ENCODE assay signal across 14 cellular contexts in the genomic region with DNA sequence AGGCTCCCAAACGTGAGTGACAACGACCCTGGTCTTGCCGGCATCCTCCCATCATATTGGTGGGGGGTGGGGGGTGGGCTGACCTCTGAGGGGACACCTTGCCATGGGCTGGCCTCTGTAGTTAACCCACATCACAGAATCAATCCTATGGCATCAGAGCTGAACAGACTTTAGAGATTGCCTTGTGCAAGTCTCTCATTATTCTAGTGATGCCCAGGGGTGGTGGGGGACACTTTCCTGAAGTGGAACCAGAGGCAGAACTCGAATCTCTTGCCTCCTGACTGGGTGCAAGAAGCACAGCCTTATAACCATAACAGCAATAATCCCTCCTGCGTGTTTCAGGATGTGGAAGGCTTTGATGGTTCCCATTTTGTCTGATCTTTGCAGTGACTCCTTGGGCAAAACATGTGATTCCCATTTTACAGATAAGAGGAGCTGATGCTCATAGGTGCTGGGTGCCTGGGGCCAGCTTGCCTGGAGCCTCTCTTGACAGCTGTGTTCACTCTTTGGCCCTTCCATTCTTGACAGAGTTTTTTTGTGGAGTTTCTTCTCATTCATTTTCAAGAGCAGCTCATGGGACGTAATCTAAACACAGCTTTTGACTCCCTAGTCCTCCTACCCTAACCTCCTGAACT. TPM values are rescaled to one million over a fixed set of nuclear protein-coding genes. Genes with fewer than 3 reads are reported as not detected.
DNase-seq lines count a peak whose midpoint lies in the region; ATAC-seq and TF ChIP-seq lines count a peak whose summit lies in the region.
"Had no signal": no experiment of that assay in that cellular context is flagged by ENCODE, and none has a peak within 500 bp of the region (broad histone marks: within the 10 kb centered on the region; RNA-seq: fewer than 3 reads in every experiment).

No MANE protein-coding gene starts in this region.

- no peak overlapping the region for H3K27ac Mint-ChIP-seq in endodermal cell

- ATAC-seq in Right ventricle myocardium inferior: no peak
- ATAC-seq in lower lobe of right lung: no peak
- ATAC-seq in HG03097 (IDR thresholded peaks at IDR 0.05; ENCODE audit: low FRiP score, unreplicated experiment): no peak

- H3K36me3 ChIP-seq in OCI-LY7 (ENCODE audit: insufficient read depth, low read length) (no peaks in the 10 kb centered on the region), lower lobe of right lung (no peaks in the 10 kb centered on the region), endodermal cell (ENCODE audit: control insufficient read depth, insufficient read depth, low read length) (no peaks in the 10 kb centered on the region)

- H3K27ac ChIP-seq in OCI-LY7 (ENCODE audit: low read depth, low read length, poor library complexity, severe bottlenecking): peak overlapping the region; percentile 97
- H3K27ac ChIP-seq in lower lobe of right lung: no peak overlapping the region
- no peak overlapping the region for H3K27ac ChIP-seq in endodermal cell (ENCODE audit: low read depth, low read length)
- no peak overlapping the region for H3K27ac ChIP-seq in RWPE1
- H3K27ac ChIP-seq: 22Rv1 had no signal

- H3K27me3 Mint-ChIP-seq in endodermal cell (ENCODE audit: insufficient read depth): peaks cover 96% of the 10 kb centered on the region

- H3K79me2 ChIP-seq in OCI-LY7 (ENCODE audit: insufficient read depth, low read depth, low read length): peaks cover 6% of the 10 kb centered on the region; the same call in 1 of the 2 replicates

- no peaks in the 10 kb centered on the region for H3K9me3 Mint-ChIP-seq in endodermal cell
- H3K9me3 Mint-ChIP-seq: CD8-positive, alpha-beta memory T cell had no signal

- peaks cover 7% of the 10 kb centered on the region for H3K4me1 Mint-ChIP-seq in endodermal cell

- H3K4me2 ChIP-seq in OCI-LY7 (ENCODE audit: low read length): peak overlapping the region; percentile 95

- CTCF ChIA-PET in OCI-LY7 (lab: Charles Lee; ENCODE audit: unreplicated experiment) (interaction anchor here (0.6 to 1.5 kb wide), 3 partner anchors 9 to 138 kb away, joined by 3 to 8 read pairs (median 5); no protein-coding TSS in a partner anchor), RWPE1 (lab: Yijun Ruan, JAX) (interaction anchor here (0.6 kb wide), 1 partner anchor 15 kb away, joined by 3 read pairs; no protein-coding TSS in a partner anchor)

- H4K20me1 ChIP-seq in OCI-LY7 (ENCODE audit: insufficient read depth, low read length): no peaks in the 10 kb centered on the region

- H3K36me3 Mint-ChIP-seq in endodermal cell (ENCODE audit: low read depth): no peaks in the 10 kb centered on the region
- H3K36me3 Mint-ChIP-seq: CD8-positive, alpha-beta memory T cell had no signal

- no peaks in the 10 kb centered on the region for H3K9me2 ChIP-seq in OCI-LY7 (ENCODE audit: insufficient read depth, low read length)

- TSS peak; percentile 99 for BruUV-seq in OCI-LY7 (replicated peaks; lab: Mats Ljungman, UMichigan)

- no peaks in the 10 kb centered on the region for H3K9me3 ChIP-seq in OCI-LY7 (ENCODE audit: low read length)
- H3K9me3 ChIP-seq in lower lobe of right lung: no peaks in the 10 kb centered on the region
- no peaks in the 10 kb centered on the region for H3K9me3 ChIP-seq in endodermal cell (ENCODE audit: control insufficient read depth, low read length)

- peaks cover 65% of the 10 kb centered on the region for H3K27me3 ChIP-seq in lower lobe of right lung (ENCODE audit: low read depth)
- H3K27me3 ChIP-seq in endodermal cell (ENCODE audit: control insufficient read depth, insufficient read depth, low read length, poor library complexity, severe bottlenecking): peaks cover 96% of the 10 kb centered on the region

- H3K4me1 ChIP-seq in OCI-LY7 (ENCODE audit: insufficient read depth, low read length, poor library complexity, severe bottlenecking): peaks cover 98% of the 10 kb centered on the region
- H3K4me1 ChIP-seq in lower lobe of right lung: no peaks in the 10 kb centered on the region
- no peaks in the 10 kb centered on the region for H3K4me1 ChIP-seq in endodermal cell (ENCODE audit: control insufficient read depth, insufficient read depth, low read length)

- WGBS in endodermal cell (ENCODE audit: insufficient coverage in 1 of 2, insufficient read length in 1 of 2), 2 experiments: 85 to 87% methylated on average over 5 to 6 of the region's 6 CpGs

- TF ChIP-seq CTCF in OCI-LY7 (conservative IDR thresholded peaks at IDR 0.05; ENCODE audit: low read length) (no peak), lower lobe of right lung (IDR thresholded peaks at IDR 0.05) (no peak), endodermal cell (conservative IDR thresholded peaks at IDR 0.05) (no peak), RWPE1 (conservative IDR thresholded peaks at IDR 0.05; ENCODE audit: low read depth) (no peak)

- H3K4me3 Mint-ChIP-seq in endodermal cell: no peak overlapping the region
- H3K4me3 Mint-ChIP-seq: CD8-positive, alpha-beta memory T cell had no signal

- peak; percentile 9 for DNase-seq in Right ventricle myocardium inferior (ENCODE audit: missing footprints)
- no peak for DNase-seq in cardiac septum (ENCODE audit: low spot score)
- DNase-seq in OCI-LY7 (ENCODE audit: low spot score): no peak
- DNase-seq in lower lobe of right lung: peak; percentile 29
- DNase-seq in T1000 (lab: John Stamatoyannopoulos, UW): no peak
- no peak for DNase-seq in endodermal cell
- DNase-seq in RWPE1 (ENCODE audit: low spot score): no peak
- DNase-seq: CD8-positive, alpha-beta memory T cell; GDM1; NCI-H1436 treated with DMSO at 0.1 percent for 48 hours; NCI-H510A treated with DMSO at 0.1 percent for 48 hours had no signal

- intact Hi-C loops in Right ventricle myocardium inferior (cut with DNase I): loop anchor here (10.0 kb wide), 1 partner anchor 142 kb away; no protein-coding TSS in a partner anchor
- intact Hi-C loops in cardiac septum (cut with DNase I): loop anchor here (10.0 kb wide), 1 partner anchor 142 kb away; no protein-coding TSS in a partner anchor
- intact Hi-C loops in OCI-LY7 (cut with micrococcal nuclease; ENCODE audit: unreplicated experiment): loop anchor here (1.0 to 5.0 kb wide), 3 partner anchors 19 to 139 kb away; no protein-coding TSS in a partner anchor
- intact Hi-C loops in lower lobe of right lung (cut with DNase I): no loop called here

- peak overlapping the region; percentile 61 for H3K4me3 ChIP-seq in OCI-LY7 (ENCODE audit: low read depth, low read length, poor library complexity, severe bottlenecking)
- no peak overlapping the region for H3K4me3 ChIP-seq in lower lobe of right lung
- no peak overlapping the region for H3K4me3 ChIP-seq in endodermal cell (ENCODE audit: low read length)

- H3K9ac ChIP-seq in endodermal cell (ENCODE audit: extremely low read depth, low read length, poor library complexity, severe bottlenecking): no peak overlapping the region

- no peak overlapping the region for H2AFZ ChIP-seq in OCI-LY7 (ENCODE audit: low read length)

- POLR2A ChIA-PET in OCI-LY7 (lab: Charles Lee): interaction anchor here (0.6 to 2.7 kb wide), 23 partner anchors 7 to 1831 kb away, joined by 3 to 19 read pairs (median 4); partner anchors contain the start of gene PPP2CA
- POLR2A ChIA-PET in RWPE1 (lab: Yijun Ruan, JAX; ENCODE audit: low non-redundant PET): no interaction called here

RNA-seq across cellular contexts. Expression of gene PITX1, which starts 18.6 kb away (rescaled TPM):
- total RNA-seq in Right ventricle myocardium inferior: not detected
- 0.83 TPM for total RNA-seq in cardiac septum
- 55.3 and 56.3 TPM in 2 replicates for total RNA-seq in OCI-LY7 (2014; rRNA removed; shearing (Covaris generic))
- total RNA-seq in OCI-LY7 (2022): 66.8 and 76.4 TPM in 2 replicates
- 0.47 TPM for total RNA-seq in lower lobe of right lung
- 1 to 10 TPM; 1.3 to 2.4 TPM for total RNA-seq in endodermal cell
- 5.9 TPM for polyA plus RNA-seq in endodermal cell (2013, experiment 1 of 2)
- polyA plus RNA-seq in endodermal cell (2013, experiment 2 of 2): 5.7 TPM
- total RNA-seq: CD8-positive, alpha-beta memory T cell; RPMI7951 had no signal
- polyA plus RNA-seq: CD8-positive, alpha-beta memory T cell had no signal

Comparison
In these comparisons a context has a peak if more than half of its experiments do, and no peak if none do; other contexts are left out.
1. DNase-seq: peak in Right ventricle myocardium inferior (single experiment) and lower lobe of right lung (single experiment); none in cardiac septum (single experiment), OCI-LY7 (single experiment), T1000 (single experiment), endodermal cell (single experiment) and RWPE1 (single experiment).
2. RNA of gene PITX1, which starts 18.6 kb away (total RNA-seq): 55.3 to 76.4 TPM in OCI-LY7; 1.3 to 2.4 TPM in endodermal cell, 0.83 TPM in cardiac septum (single experiment), 0.47 TPM in lower lobe of right lung (single experiment) and not detected in Right ventricle myocardium inferior (single experiment); every median in the first group is over 10 times any median in the second.